32 cellular contexts compared by ENCODE assay signal in the genomic region with DNA sequence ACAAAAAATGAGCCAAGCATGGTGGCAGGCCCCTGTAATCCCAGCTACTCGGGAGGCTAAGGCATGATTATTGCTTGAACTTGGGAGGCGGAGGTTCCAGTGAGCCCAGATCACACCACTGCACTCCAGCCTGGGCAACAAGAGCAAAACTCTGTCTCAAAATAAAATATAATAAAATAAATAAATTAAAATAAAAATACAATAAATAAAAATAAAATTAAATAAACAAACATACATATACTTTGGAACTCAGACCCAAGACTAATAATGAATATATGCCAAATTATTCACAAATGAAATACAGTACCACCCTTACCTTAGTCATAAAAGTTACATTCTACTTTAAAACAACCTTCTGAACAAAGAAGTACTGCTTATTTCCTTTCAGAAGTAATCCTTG.
"Had no signal": no experiment of that assay in that cellular context is flagged by ENCODE, and none has a peak within 500 bp of the region (broad histone marks: within the 10 kb centered on the region; RNA-seq: fewer than 3 reads in every experiment).

No MANE protein-coding gene starts in this region.

- ATAC-seq: naive thymus-derived CD4-positive, alpha-beta T cell; naive thymus-derived CD8-positive, alpha-beta T cell; natural killer cell; natural killer cell treated with Interleukin-12 subunit alpha and Interleukin-12 subunit beta and Interleukin-15 and Interleukin-18, amount 100 ng/mL, for 72 hours; pancreas; psoas muscle; right cardiac atrium; right lobe of liver; sciatic nerve had no signal

- DNase-seq: naive thymus-derived CD4-positive, alpha-beta T cell; naive thymus-derived CD8-positive, alpha-beta T cell; natural killer cell; nephron progenitor cell; nucleus accumbens; occipital lobe; ovary; pancreas; posterior cingulate gyrus; psoas muscle; retina; right cardiac atrium; right lobe of liver; sigmoid colon; small intestine; spleen; stimulated activated CD4-positive, alpha-beta T cell treated with anti-CD3 and anti-CD28 coated beads, Interleukin-12 subunit alpha, Interleukin-12 subunit beta, amount 100 ng/mL, for 4 hours; stimulated activated CD4-positive, alpha-beta T cell treated with anti-CD3 and anti-CD28 coated beads, Interleukin-15, amount 100 ng/mL, for 24 hours; stimulated activated CD4-positive, alpha-beta T cell treated with anti-CD3 and anti-CD28 coated beads, Interleukin-1b, Interleukin-23, amount 100 ng/mL, for 48 hours; stimulated activated CD4-positive, alpha-beta T cell treated with anti-CD3 and anti-CD28 coated beads, Interleukin-2, amount 100 ng/mL, for 24 hours had no signal

- H3K4me3 Mint-ChIP-seq: naive thymus-derived CD4-positive, alpha-beta T cell; natural killer cell; natural killer cell treated with Interleukin-12 subunit alpha and Interleukin-12 subunit beta and Interleukin-15 and Interleukin-18, amount 100 ng/mL, for 72 hours; nephron; nephron progenitor cell; neural crest cell; neural progenitor cell had no signal

- H3K36me3 ChIP-seq: neural progenitor cell, neutrophil, ovary, pancreas, prostate gland, right atrium auricular region, right lobe of liver, sigmoid colon had no signal

- H3K4me2 ChIP-seq: neural progenitor cell, smooth muscle cell had no signal

- H2AFZ ChIP-seq: neural progenitor cell, parathyroid adenoma had no signal

- H3K27ac Mint-ChIP-seq: naive thymus-derived CD4-positive, alpha-beta T cell; natural killer cell; natural killer cell treated with Interleukin-12 subunit alpha and Interleukin-12 subunit beta and Interleukin-15 and Interleukin-18, amount 100 ng/mL, for 72 hours; nephron; nephron progenitor cell; neural progenitor cell; progenitor cell of endocrine pancreas had no signal

- H3K4me3 ChIP-seq: neural progenitor cell, ovary, pancreas, prostate gland, psoas muscle, right atrium auricular region, right lobe of liver, sigmoid colon, skin epidermis, smooth muscle cell, spleen had no signal

- H3K27ac ChIP-seq: neural progenitor cell, neutrophil, ovary, pancreas, parathyroid adenoma, prostate gland, psoas muscle, right atrium auricular region, right lobe of liver, sigmoid colon, skin epidermis, spleen had no signal

- H3K27me3 ChIP-seq: neural progenitor cell, neutrophil, ovary, pancreas, right atrium auricular region, right lobe of liver, sigmoid colon, spleen had no signal

- H3K27me3 Mint-ChIP-seq: naive thymus-derived CD4-positive, alpha-beta T cell; naive thymus-derived CD8-positive, alpha-beta T cell; natural killer cell treated with Interleukin-12 subunit alpha and Interleukin-12 subunit beta and Interleukin-15 and Interleukin-18, amount 100 ng/mL, for 72 hours; progenitor cell of endocrine pancreas had no signal

- H3K4me1 ChIP-seq: pancreas, prostate gland, psoas muscle, right atrium auricular region, right lobe of liver, sigmoid colon, spleen had no signal

- H3K4me1 Mint-ChIP-seq: nephron, neural progenitor cell had no signal

- FAIRE-seq: pancreas, small intestine had no signal

- H3K9me3 ChIP-seq: neutrophil, pancreas, prostate gland, psoas muscle, right lobe of liver had no signal
